In the genomic region with DNA sequence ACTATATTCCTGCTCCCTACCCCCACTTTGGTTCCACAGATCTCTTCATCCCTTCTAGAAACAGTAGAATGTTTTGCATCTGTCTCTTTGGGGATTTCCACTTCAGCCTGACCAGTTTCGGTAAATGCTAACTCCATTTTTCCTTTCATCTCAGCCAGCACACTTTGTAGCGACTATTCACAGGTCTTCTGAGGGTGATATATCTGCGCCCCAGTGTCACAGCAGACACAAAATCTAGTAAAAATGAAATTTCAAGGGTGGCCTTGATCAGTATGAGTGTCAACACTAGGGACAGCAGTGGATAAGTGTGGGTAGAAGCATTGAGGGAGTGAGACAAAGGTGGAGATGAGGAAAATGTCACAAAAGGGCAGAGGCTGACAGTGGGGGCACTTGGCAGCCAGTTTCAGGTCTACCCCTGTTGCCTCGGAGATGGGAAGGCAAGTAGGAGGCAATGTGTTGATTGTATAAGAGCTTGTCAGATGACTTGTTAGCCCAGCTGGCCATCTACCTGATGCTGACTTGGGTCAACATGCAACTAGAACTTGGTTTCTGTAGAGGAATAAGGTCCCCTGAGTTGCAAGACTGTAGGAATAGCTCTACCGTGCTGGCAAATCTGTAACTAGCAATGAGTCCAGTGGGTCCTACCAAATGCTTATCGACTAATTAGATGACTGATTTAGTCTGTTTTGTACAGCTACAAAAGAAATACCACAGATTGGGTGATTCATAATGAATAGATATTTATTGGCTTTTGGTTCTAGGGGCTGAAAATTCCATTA, we compare ENCODE assay signal across 9 cellular contexts.
DNase-seq lines count a peak whose midpoint lies in the region; ATAC-seq, FAIRE-seq and TF ChIP-seq lines count a peak whose summit lies in the region.
"Had no signal": no experiment of that assay in that cellular context is flagged by ENCODE, and none has a peak within 500 bp of the region (broad histone marks: within the 10 kb centered on the region; RNA-seq: fewer than 3 reads in every experiment).

No MANE protein-coding gene starts in this region.

- no peak overlapping the region for H2BK15ac ChIP-seq in mesenchymal stem cell (ENCODE audit: low read depth, poor library complexity, severe bottlenecking)

- H3K18ac ChIP-seq in mesenchymal stem cell (ENCODE audit: low read depth in 1 of 2, low read length in 2 of 2): no peak overlapping the region

- H3K14ac ChIP-seq in mesenchymal stem cell (ENCODE audit: low read length in 2 of 2): no peak overlapping the region

- no peak overlapping the region for H3K9ac ChIP-seq in mesenchymal stem cell (ENCODE audit: low read length)

- H3K4ac ChIP-seq in mesenchymal stem cell (ENCODE audit: low read depth in 1 of 2, low read length in 2 of 2): no peak overlapping the region

- no peak for TF ChIP-seq POLR2A in thyroid gland (IDR thresholded peaks at IDR 0.05)

- no peak overlapping the region for H2BK120ac ChIP-seq in mesenchymal stem cell (ENCODE audit: low read depth, low read length)

- peak; percentile 96 for FAIRE-seq in GM19239 (lab: Jason Lieb, UNC)

- WGBS in mesenchymal stem cell: 80% methylated on average over 6 of the region's 6 CpGs
- 92 to 96% methylated on average over 6 of the region's 6 CpGs for WGBS in thyroid gland, 2 donors

- no peak overlapping the region for H3K4me2 ChIP-seq in mesenchymal stem cell (ENCODE audit: low read length, poor library complexity, severe bottlenecking)

- no peak overlapping the region for H2AK5ac ChIP-seq in mesenchymal stem cell (ENCODE audit: low read length, severe bottlenecking)

- no peak overlapping the region for H3K23ac ChIP-seq in mesenchymal stem cell (ENCODE audit: low read length in 2 of 2)

- H3K27me3 ChIP-seq in mesenchymal stem cell (ENCODE audit: control insufficient read depth in 1 of 2, insufficient read depth in 1 of 2, low read length in 2 of 2) (peaks cover 14 to 15% of the 10 kb centered on the region in 2 experiments), thyroid gland (no peaks in the 10 kb centered on the region)

- H3K36me3 ChIP-seq in mesenchymal stem cell (ENCODE audit: control insufficient read depth in 1 of 2, insufficient read depth in 2 of 2, low read depth in 1 of 2, low read length in 2 of 2): no peaks in the 10 kb centered on the region
- no peaks in the 10 kb centered on the region for H3K36me3 ChIP-seq in thyroid gland

- TF ChIP-seq CTCF in thyroid gland (IDR thresholded peaks at IDR 0.05): no peak

- H3K4me1 ChIP-seq in mesenchymal stem cell (ENCODE audit: control insufficient read depth, insufficient read depth, low read depth, low read length) (no peaks in the 10 kb centered on the region), thyroid gland (no peaks in the 10 kb centered on the region)

- H4K91ac ChIP-seq in mesenchymal stem cell (ENCODE audit: low read length): no peak overlapping the region

- no peak overlapping the region for H3K4me3 ChIP-seq in mesenchymal stem cell (ENCODE audit: insufficient read depth in 1 of 2, low read depth in 1 of 2, low read length in 2 of 2)
- no peak overlapping the region for H3K4me3 ChIP-seq in thyroid gland (replicated peaks in 1 of 3)

- H3K27ac ChIP-seq in mesenchymal stem cell (ENCODE audit: low read length, poor library complexity, severe bottlenecking) (no peak overlapping the region), thyroid gland (no peak overlapping the region)

- intact Hi-C loops in left colon (cut with DNase I, micrococcal nuclease): no loop called here
- intact Hi-C loops in thyroid gland (cut with DNase I): no loop called here

- ATAC-seq in HG02870 (IDR thresholded peaks at IDR 0.05; ENCODE audit: unreplicated experiment) (peak; percentile 34), left colon (no peak)

- H4K8ac ChIP-seq in mesenchymal stem cell (ENCODE audit: low read length): no peak overlapping the region

- no peak overlapping the region for H2BK12ac ChIP-seq in mesenchymal stem cell (ENCODE audit: low read length in 2 of 2)

- H3K9me3 ChIP-seq in mesenchymal stem cell (ENCODE audit: control insufficient read depth, low read length): no peaks in the 10 kb centered on the region
- H3K9me3 ChIP-seq in thyroid gland: no peaks in the 10 kb centered on the region

- H3K79me1 ChIP-seq in mesenchymal stem cell (replicated peaks; ENCODE audit: low read length, poor library complexity, severe bottlenecking): no peaks in the 10 kb centered on the region

- DNase-seq in GM19239 (ENCODE audit: insufficient read length, low spot score) (no peak), left colon (no peak), mesenchymal stem cell (no peak), thyroid gland (no peak), SW 1271 (lab: John Stamatoyannopoulos, UW) (no peak)
- DNase-seq in activated CD4-positive, alpha-beta T cell treated with anti-CD3 and anti-CD28 coated beads, Interleukin-2, amount 50 U/mL, for 48 hours: peak; percentile 43 to 58
- peak in 2 of 3 donors; percentile 18 to 20 for DNase-seq in stimulated activated CD4-positive, alpha-beta T cell treated with anti-CD3 and anti-CD28 coated beads, TNF-alpha, amount 100 ng/mL, for 48 hours (ENCODE audit: low read depth in 3 of 3)
- DNase-seq: NCI-H1092 had no signal

- no peak overlapping the region for H2AFZ ChIP-seq in mesenchymal stem cell (ENCODE audit: low read depth, low read length)

- no peak overlapping the region for H2BK5ac ChIP-seq in mesenchymal stem cell (ENCODE audit: low read depth, low read length, poor library complexity, severe bottlenecking)

Comparison
In these comparisons a context has a peak if more than half of its experiments do, and no peak if none do; other contexts are left out.
1. DNase-seq: peak in activated CD4-positive, alpha-beta T cell treated with anti-CD3 and anti-CD28 coated beads, Interleukin-2, amount 50 U/mL, for 48 hours (2 of 2) and stimulated activated CD4-positive, alpha-beta T cell treated with anti-CD3 and anti-CD28 coated beads, TNF-alpha, amount 100 ng/mL, for 48 hours (2 of 3); none in GM19239 (single experiment), left colon (0 of 2), mesenchymal stem cell (single experiment), thyroid gland (0 of 2) and SW 1271 (0 of 2).